In genomic region chr7:121797283-121798037, GRCh38 we compare ENCODE assay signal across 1 cellular context.
TF ChIP-seq lines count a peak whose summit lies in the region.

No MANE protein-coding gene starts in this region.

TF ChIP-seq in GM23338, 12 proteins besides CTCF, POLR2A, EP300 and RAD21:
- TF ChIP-seq ZNF462 (CRISPR knock-in tag; IDR thresholded peaks at IDR 0.05): no peak
- TF ChIP-seq CREB1 (CRISPR knock-in tag; IDR thresholded peaks at IDR 0.05; ENCODE audit: low read depth): no peak
- no peak for TF ChIP-seq EZH2 (IDR thresholded peaks at IDR 0.05; ENCODE audit: low read depth, unreplicated experiment)
- no peak for TF ChIP-seq ETS1 (IDR thresholded peaks at IDR 0.05)
- no peak for TF ChIP-seq POLR2AphosphoS5 (IDR thresholded peaks at IDR 0.05; ENCODE audit: low read depth)
- TF ChIP-seq STAT1 (IDR thresholded peaks at IDR 0.05; ENCODE audit: unreplicated experiment): no peak
- TF ChIP-seq EZH2phosphoT487 (IDR thresholded peaks at IDR 0.05; ENCODE audit: unreplicated experiment): no peak
- no peak for TF ChIP-seq JUNB (IDR thresholded peaks at IDR 0.05; ENCODE audit: unreplicated experiment)
